In genomic region chrX:48465336-48465933, GRCh38 we compare ENCODE assay signal across 10 cellular contexts. TPM values are rescaled to one million over a fixed set of nuclear protein-coding genes. Genes with fewer than 3 reads are reported as not detected.
A peak's percentile ranks its signal among the peaks of the same experiment; 100 is the strongest.
DNase-seq lines count a peak whose midpoint lies in the region; ATAC-seq and TF ChIP-seq lines count a peak whose summit lies in the region.
"Had no signal": no experiment of that assay in that cellular context is flagged by ENCODE, and none has a peak within 500 bp of the region (broad histone marks: within the 10 kb centered on the region; RNA-seq: fewer than 3 reads in every experiment).

No MANE protein-coding gene starts in this region.

- no peaks in the 10 kb centered on the region for H3K36me3 ChIP-seq in Panc1 (ENCODE audit: control insufficient read depth, insufficient read depth, low read length)
- H3K36me3 ChIP-seq in neural progenitor cell = no peaks in the 10 kb centered on the region
- H3K36me3 ChIP-seq: prostate gland had no signal

- no peaks in the 10 kb centered on the region for H3K79me2 ChIP-seq in neural progenitor cell (ENCODE audit: low read depth)

- H3K9ac ChIP-seq in neural progenitor cell = no peak overlapping the region

- peak overlapping the region; percentile 46 to 75 for H3K27ac Mint-ChIP-seq in effector memory CD8-positive, alpha-beta T cell
- peak overlapping the region; percentile 23 for H3K27ac Mint-ChIP-seq in neural progenitor cell
- H3K27ac Mint-ChIP-seq in immature natural killer cell = no peak overlapping the region

- H3K27me3 Mint-ChIP-seq in effector memory CD8-positive, alpha-beta T cell = no peaks in the 10 kb centered on the region
- H3K27me3 Mint-ChIP-seq in neural progenitor cell (ENCODE audit: insufficient read depth, low read depth) (peaks cover 20% of the 10 kb centered on the region), immature natural killer cell (ENCODE audit: low read depth in 3 of 3) (peaks cover 1 to 3% (median 2%) of the 10 kb centered on the region in 3 donors)

- no peak overlapping the region for H3K4me3 Mint-ChIP-seq in effector memory CD8-positive, alpha-beta T cell
- H3K4me3 Mint-ChIP-seq in neural progenitor cell (peak overlapping the region; percentile 64), immature natural killer cell (peak overlapping the region in 2 of 5 donors; percentile 14 to 30)

- H3F3A ChIP-seq in neural progenitor cell (ENCODE audit: low read depth) = no peaks in the 10 kb centered on the region

- no peaks in the 10 kb centered on the region for H3K9me3 Mint-ChIP-seq in effector memory CD8-positive, alpha-beta T cell
- H3K9me3 Mint-ChIP-seq in neural progenitor cell (peaks cover 21% of the 10 kb centered on the region), immature natural killer cell (no peaks in the 10 kb centered on the region)

- peaks cover 16% of the 10 kb centered on the region for H3K36me3 Mint-ChIP-seq in effector memory CD8-positive, alpha-beta T cell (ENCODE audit: insufficient read depth)
- H3K36me3 Mint-ChIP-seq in neural progenitor cell (no peaks in the 10 kb centered on the region), immature natural killer cell (peaks cover 4 to 13% (median 6%) of the 10 kb centered on the region in 3 donors)

- no peak overlapping the region for H3K27ac ChIP-seq in Panc1 (ENCODE audit: low read length)
- no peak overlapping the region for H3K27ac ChIP-seq in neural progenitor cell
- H3K27ac ChIP-seq: prostate gland had no signal

- H3K4me1 ChIP-seq in Panc1 (ENCODE audit: control insufficient read depth, insufficient read depth, low read length) (no peaks in the 10 kb centered on the region), neural progenitor cell (no peaks in the 10 kb centered on the region)
- H3K4me1 ChIP-seq: prostate gland had no signal

- H3K9me3 ChIP-seq in Panc1 (ENCODE audit: control insufficient read depth, insufficient read depth, low read depth, low read length) (no peaks in the 10 kb centered on the region), neural progenitor cell (ENCODE audit: low read depth) (no peaks in the 10 kb centered on the region)
- H3K9me3 ChIP-seq: prostate gland had no signal

- DNase-seq in Daoy (ENCODE audit: low read depth) (peak; percentile 74), Panc1 (ENCODE audit: low read depth, low spot score) (no peak), neural progenitor cell (ENCODE audit: low spot score) (no peak), immature natural killer cell (no peak), pons (ENCODE audit: low spot score) (no peak), SIG-M5 treated with dmso at 0.1 percent for 504 hours (lab: John Stamatoyannopoulos, UW; ENCODE audit: unreplicated experiment) (no peak), NCI-H524 treated with DMSO at 0.1 percent for 48 hours (lab: John Stamatoyannopoulos, UW) (no peak)
- DNase-seq in effector memory CD8-positive, alpha-beta T cell = no peak

- intact Hi-C loops in Panc1 (cut with micrococcal nuclease; ENCODE audit: unreplicated experiment) = no loop called here

- no peak overlapping the region for H3K4me2 ChIP-seq in neural progenitor cell

- H3K4me3 ChIP-seq in Panc1 (ENCODE audit: low read depth in 2 of 2, low read length in 2 of 2) (no peak overlapping the region), neural progenitor cell (no peak overlapping the region)
- H3K4me3 ChIP-seq: prostate gland had no signal

- POLR2A ChIA-PET in Panc1 (lab: Charles Lee) = interaction anchor here (0.5 kb wide), 1 partner anchor 9 kb away, joined by 6 read pairs; no protein-coding TSS in a partner anchor

- H4K20me1 ChIP-seq in neural progenitor cell (ENCODE audit: low read depth) = no peaks in the 10 kb centered on the region

- in situ Hi-C loops in Panc1 (cut with HindIII; ENCODE audit: low pct_unique_long_range_greater_than_20kb, low sequenced_read_pairs) = no loop called here

- H3K4me1 Mint-ChIP-seq in effector memory CD8-positive, alpha-beta T cell (ENCODE audit: low read depth in 2 of 2) = peaks cover 28% of the 10 kb centered on the region in 2 donors
- peaks cover 15% of the 10 kb centered on the region for H3K4me1 Mint-ChIP-seq in neural progenitor cell
- H3K4me1 Mint-ChIP-seq in immature natural killer cell = peaks cover 10 to 21% of the 10 kb centered on the region in 2 donors

- TF ChIP-seq CTCF in Panc1 (IDR thresholded peaks at IDR 0.05) = no peak
- TF ChIP-seq CTCF in neural progenitor cell (IDR thresholded peaks at IDR 0.05) = no peak

- BruUV-seq in Panc1 (replicated peaks; lab: Mats Ljungman, UMichigan) = no TSS peak

- 0 out of 2 replicates have a peak, but pooled peaks have one; percentile 16 for ATAC-seq in Panc1
- no peak for ATAC-seq in effector memory CD8-positive, alpha-beta T cell (replicated peaks)

- no peaks in the 10 kb centered on the region for H3K27me3 ChIP-seq in Panc1 (ENCODE audit: control insufficient read depth, insufficient read depth, low read length)
- H3K27me3 ChIP-seq in neural progenitor cell = no peaks in the 10 kb centered on the region

- CTCF ChIA-PET in Panc1 (lab: Charles Lee) = no interaction called here

- no peak overlapping the region for H2AFZ ChIP-seq in neural progenitor cell (replicated peaks)

RNA-seq across cellular contexts. Expression of gene SLC38A5, which starts 4.6 kb away (rescaled TPM):
- 3.5 TPM in 1 of 2 replicates, not detected in the other for total RNA-seq in Daoy (2014; rRNA removed; shearing (Covaris generic))
- total RNA-seq in Panc1 (2021; ENCODE audit: unreplicated experiment) (1.1 TPM), neural progenitor cell (ENCODE audit: low replicate concordance) (2.3 and 6.7 TPM in 2 replicates)
- 0.45 TPM for polyA plus RNA-seq in Panc1 (2012; ENCODE audit: insufficient read length)
- 10 to 100 TPM; 24.3 to 48.0 (median 26.5) TPM for polyA plus RNA-seq in immature natural killer cell

RNA-seq across cellular contexts. Expression of gene FTSJ1, which starts 10.6 kb away (rescaled TPM):
- total RNA-seq in Daoy (2014; rRNA removed; shearing (Covaris generic)) = 78.5 and 99.4 TPM in 2 replicates
- total RNA-seq in Panc1 (2021; ENCODE audit: unreplicated experiment) (43.1 TPM), neural progenitor cell (ENCODE audit: low replicate concordance) (32.2 and 45.2 TPM in 2 replicates)
- polyA plus RNA-seq in Panc1 (2012; ENCODE audit: insufficient read length) = 68.9 TPM
- polyA plus RNA-seq in immature natural killer cell = 100 to 1,000 TPM in 1 of 3 donors, 10 to 100 TPM in 2; 73.5 to 115 (median 85.0) TPM

RNA-seq across cellular contexts. Expression of gene PORCN, which starts 43.4 kb away (rescaled TPM):
- total RNA-seq in Daoy (2014; rRNA removed; shearing (Covaris generic)) = 10.2 and 17.1 TPM in 2 replicates
- total RNA-seq in Panc1 (2021; ENCODE audit: unreplicated experiment) = 8.6 TPM
- polyA plus RNA-seq in Panc1 (2012; ENCODE audit: insufficient read length) = 16.5 TPM
- total RNA-seq in neural progenitor cell (ENCODE audit: low replicate concordance) = 10.8 and 21.2 TPM in 2 replicates
- 10 to 100 TPM; 13.1 to 29.8 (median 18.1) TPM for polyA plus RNA-seq in immature natural killer cell

RNA-seq across cellular contexts. Expression of gene SSX4B, which starts 53.7 kb away (rescaled TPM):
- not detected in 2 replicates for total RNA-seq in Daoy (2014; rRNA removed; shearing (Covaris generic))
- total RNA-seq in Panc1 (2021; ENCODE audit: unreplicated experiment) = 0.15 TPM
- not detected for polyA plus RNA-seq in Panc1 (2012; ENCODE audit: insufficient read length)
- total RNA-seq in neural progenitor cell (ENCODE audit: low replicate concordance) = not detected in 2 replicates
- polyA plus RNA-seq in immature natural killer cell = not detected
- total RNA-seq: glomerular endothelial cell had no signal

RNA-seq across cellular contexts. Expression of gene EBP, which starts 56.2 kb away (rescaled TPM):
- total RNA-seq in Daoy (2014; rRNA removed; shearing (Covaris generic)) = 105 and 106 TPM in 2 replicates
- 157 TPM for total RNA-seq in Panc1 (2021; ENCODE audit: unreplicated experiment)
- polyA plus RNA-seq in Panc1 (2012; ENCODE audit: insufficient read length) = 118 TPM
- 74.6 and 95.4 TPM in 2 replicates for total RNA-seq in neural progenitor cell (ENCODE audit: low replicate concordance)
- polyA plus RNA-seq in immature natural killer cell = 100 to 1,000 TPM; 184 to 314 (median 233) TPM

Comparison
In these comparisons a context has a peak if more than half of its experiments do, and no peak if none do; other contexts are left out.
1. H3K27ac Mint-ChIP-seq: peak in effector memory CD8-positive, alpha-beta T cell (2 of 2) and neural progenitor cell (single experiment); none in immature natural killer cell (0 of 6).